In the genomic region with DNA sequence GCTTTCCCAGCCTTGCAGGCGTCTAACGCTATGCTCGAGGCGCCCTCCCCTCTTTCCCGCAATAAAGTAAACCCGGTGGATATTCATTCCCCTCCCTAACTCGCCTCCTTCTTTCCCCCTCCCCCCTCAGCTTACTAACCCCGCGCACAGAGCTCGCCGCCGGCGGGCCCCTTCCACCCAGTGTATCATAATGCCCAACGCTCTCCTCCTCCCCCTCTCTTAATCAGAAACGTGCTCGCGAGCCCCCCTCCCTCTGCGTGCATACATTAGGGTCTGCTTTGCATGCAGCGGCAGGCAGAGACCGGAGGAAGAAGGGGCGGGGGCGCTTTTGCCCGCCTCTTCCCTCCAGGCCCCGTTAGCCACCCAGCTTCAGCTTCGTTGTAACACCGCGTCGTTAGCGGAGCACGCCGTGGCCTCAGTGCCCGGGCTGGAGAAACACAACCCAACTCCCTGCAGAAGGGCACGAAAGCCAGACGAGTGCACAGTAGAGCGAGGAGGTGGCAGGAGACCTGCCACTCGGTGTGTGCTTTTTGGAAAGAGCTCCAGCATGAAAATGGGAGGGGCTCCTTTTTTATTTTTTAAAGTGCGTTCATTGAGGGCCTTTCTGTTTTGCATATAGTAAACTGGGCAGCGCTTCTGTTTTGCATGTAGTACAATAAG, we compare ENCODE assay signal across 1 cellular context.
TF ChIP-seq lines count a peak whose summit lies in the region.

No MANE protein-coding gene starts in this region.

TF ChIP-seq in K562, 482 proteins besides CTCF, POLR2A, EP300 and RAD21 (continued from another document and continues in another):
- TF ChIP-seq, protein P1, sequence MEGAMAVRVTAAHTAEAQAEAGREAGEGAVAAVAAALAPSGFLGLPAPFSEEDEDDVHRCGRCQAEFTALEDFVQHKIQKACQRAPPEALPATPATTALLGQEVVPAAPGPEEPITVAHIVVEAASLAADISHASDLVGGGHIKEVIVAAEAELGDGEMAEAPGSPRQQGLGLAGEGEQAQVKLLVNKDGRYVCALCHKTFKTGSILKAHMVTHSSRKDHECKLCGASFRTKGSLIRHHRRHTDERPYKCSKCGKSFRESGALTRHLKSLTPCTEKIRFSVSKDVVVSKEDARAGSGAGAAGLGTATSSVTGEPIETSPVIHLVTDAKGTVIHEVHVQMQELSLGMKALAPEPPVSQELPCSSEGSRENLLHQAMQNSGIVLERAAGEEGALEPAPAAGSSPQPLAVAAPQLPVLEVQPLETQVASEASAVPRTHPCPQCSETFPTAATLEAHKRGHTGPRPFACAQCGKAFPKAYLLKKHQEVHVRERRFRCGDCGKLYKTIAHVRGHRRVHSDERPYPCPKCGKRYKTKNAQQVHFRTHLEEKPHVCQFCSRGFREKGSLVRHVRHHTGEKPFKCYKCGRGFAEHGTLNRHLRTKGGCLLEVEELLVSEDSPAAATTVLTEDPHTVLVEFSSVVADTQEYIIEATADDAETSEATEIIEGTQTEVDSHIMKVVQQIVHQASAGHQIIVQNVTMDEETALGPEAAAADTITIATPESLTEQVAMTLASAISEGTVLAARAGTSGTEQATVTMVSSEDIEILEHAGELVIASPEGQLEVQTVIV (CRISPR knock-in tag; IDR thresholded peaks at IDR 0.05; ENCODE audit: borderline replicate concordance): no peak
- TF ChIP-seq EGR1 (conservative IDR thresholded peaks at IDR 0.05) (peak; percentile 47), TCFL5 (CRISPR knock-in tag; conservative IDR thresholded peaks at IDR 0.05) (no peak), TAF1 (IDR thresholded peaks at IDR 0.05; ENCODE audit: control insufficient read depth, extremely low read depth, insufficient read depth, low read length, severe bottlenecking) (peak; percentile 32), GTF2E2 (tag; IDR thresholded peaks at IDR 0.05) (0 out of 2 replicates have a peak, but pooled peaks have one; percentile 14), RBBP5 (IDR thresholded peaks at IDR 0.05; ENCODE audit: borderline replicate concordance, insufficient read depth, low read length, poor library complexity, severe bottlenecking) (peak; percentile 49), POLR2AphosphoS5 (IDR thresholded peaks at IDR 0.05; ENCODE audit: control insufficient read depth, insufficient read depth, low read depth, low read length) (peak; percentile 26; the same call in 1 of the 2 replicates), E2F6 (IDR thresholded peaks at IDR 0.05; ENCODE audit: borderline replicate concordance in 1 of 2, extremely low read depth in 1 of 2, insufficient read depth in 1 of 2, insufficient read length in 1 of 2, low read depth in 1 of 2, low read length in 1 of 2, poor library complexity in 1 of 2, severe bottlenecking in 1 of 2) (peak; percentile 15 to 73), POLR3G (IDR thresholded peaks at IDR 0.05; ENCODE audit: extremely low read depth, insufficient read length, insufficient replicate concordance) (no peak), UBTF (IDR thresholded peaks at IDR 0.05; ENCODE audit: borderline replicate concordance in 1 of 2, low read depth in 2 of 2, low read length in 2 of 2) (peak; percentile 27 to 75; a peak in 2 of 4 replicates), TCF7 (IDR thresholded peaks at IDR 0.05; ENCODE audit: borderline replicate concordance) (no peak), JUN (IDR thresholded peaks at IDR 0.05; ENCODE audit: borderline replicate concordance, low read depth, low read length) (no peak), JUN (CRISPR knock-in tag; IDR thresholded peaks at IDR 0.05; ENCODE audit: borderline replicate concordance) (0 out of 2 replicates have a peak, but pooled peaks have one; percentile 2), RBM14 (IDR thresholded peaks at IDR 0.05; ENCODE audit: borderline replicate concordance, insufficient read depth, low read depth, low read length) (no peak), CREM (IDR thresholded peaks at IDR 0.05; ENCODE audit: low read depth) (0 out of 2 replicates have a peak, but pooled peaks have one; percentile 56), GATAD2B (IDR thresholded peaks at IDR 0.05; ENCODE audit: borderline replicate concordance) (no peak), PBX2 (CRISPR knock-in tag; IDR thresholded peaks at IDR 0.05; ENCODE audit: low read depth) (no peak), PBX2 (tag; conservative IDR thresholded peaks at IDR 0.05; ENCODE audit: low read depth) (no peak), BDP1 (IDR thresholded peaks at IDR 0.05; ENCODE audit: insufficient read depth, insufficient read length) (no peak), MBD2 (IDR thresholded peaks at IDR 0.05; ENCODE audit: borderline replicate concordance, low read depth) (0 out of 2 replicates have a peak, but pooled peaks have one; percentile 24), POLR2B (IDR thresholded peaks at IDR 0.05; ENCODE audit: low read depth, partially characterized antibody) (peak; percentile 22), MAZ (CRISPR knock-in tag; conservative IDR thresholded peaks at IDR 0.05 in 1 of 2, IDR thresholded peaks at IDR 0.05 in 1 of 2) (peak in 1 of 2 experiments; percentile 10; a peak in 1 of 4 replicates), CAMTA2 (CRISPR knock-in tag; conservative IDR thresholded peaks at IDR 0.05) (no peak), FOXA3 (CRISPR knock-in tag; conservative IDR thresholded peaks at IDR 0.05 in 1 of 2, IDR thresholded peaks at IDR 0.05 in 1 of 2) (0 out of 4 replicates have a peak, but pooled peaks of 1 of the 2 experiments have one; percentile 9), ILK (tag; IDR thresholded peaks at IDR 0.05; ENCODE audit: borderline replicate concordance, low read depth) (no peak), TARDBP (IDR thresholded peaks at IDR 0.05) (no peak), KDM5B (IDR thresholded peaks at IDR 0.05; ENCODE audit: insufficient replicate concordance, low read depth, low read length) (peak; percentile 25), SREBF2 (CRISPR knock-in tag; IDR thresholded peaks at IDR 0.05) (no peak), POLR2G (IDR thresholded peaks at IDR 0.05; ENCODE audit: low read depth, low read length) (peak; percentile 66; the same call in 1 of the 2 replicates), RFX7 (CRISPR knock-in tag; IDR thresholded peaks at IDR 0.05) (no peak), PHF8 (IDR thresholded peaks at IDR 0.05; ENCODE audit: borderline replicate concordance, low read length) (peak; percentile 57; the same call in 1 of the 2 replicates), NFE2L1 (tag; IDR thresholded peaks at IDR 0.05; ENCODE audit: borderline replicate concordance, low read depth) (no peak), ZBTB26 (CRISPR knock-in tag; IDR thresholded peaks at IDR 0.05) (peak; percentile 32; the same call in 1 of the 2 replicates), TRIM28 (IDR thresholded peaks at IDR 0.05) (no peak), MTA2 (IDR thresholded peaks at IDR 0.05; ENCODE audit: low read depth) (no peak), HNRNPH1 (optimal IDR thresholded peaks at IDR 0.05; ENCODE audit: low read depth, low read length) (no peak), HNRNPLL (IDR thresholded peaks at IDR 0.05; ENCODE audit: low read depth, low read length, poor library complexity, severe bottlenecking) (peak; percentile 71), ARID3B (CRISPR knock-in tag; IDR thresholded peaks at IDR 0.05; ENCODE audit: borderline replicate concordance) (no peak), TBP (optimal IDR thresholded peaks at IDR 0.05; ENCODE audit: low read depth, low read length) (peak; percentile 35), BHLHE40 (IDR thresholded peaks at IDR 0.05; ENCODE audit: low read length) (peak; percentile 40; the same call in 1 of the 2 replicates), AFF1 (IDR thresholded peaks at IDR 0.05; ENCODE audit: low read depth in 1 of 2, partially characterized antibody in 2 of 2) (no peak), ASH1L (IDR thresholded peaks at IDR 0.05; ENCODE audit: borderline replicate concordance, low read depth, partially characterized antibody) (no peak)
- TF ChIP-seq, protein P2, sequence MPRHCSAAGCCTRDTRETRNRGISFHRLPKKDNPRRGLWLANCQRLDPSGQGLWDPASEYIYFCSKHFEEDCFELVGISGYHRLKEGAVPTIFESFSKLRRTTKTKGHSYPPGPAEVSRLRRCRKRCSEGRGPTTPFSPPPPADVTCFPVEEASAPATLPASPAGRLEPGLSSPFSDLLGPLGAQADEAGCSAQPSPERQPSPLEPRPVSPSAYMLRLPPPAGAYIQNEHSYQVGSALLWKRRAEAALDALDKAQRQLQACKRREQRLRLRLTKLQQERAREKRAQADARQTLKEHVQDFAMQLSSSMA (CRISPR knock-in tag; IDR thresholded peaks at IDR 0.05): 0 out of 2 replicates have a peak, but pooled peaks have one; percentile 50
